In the genomic region with DNA sequence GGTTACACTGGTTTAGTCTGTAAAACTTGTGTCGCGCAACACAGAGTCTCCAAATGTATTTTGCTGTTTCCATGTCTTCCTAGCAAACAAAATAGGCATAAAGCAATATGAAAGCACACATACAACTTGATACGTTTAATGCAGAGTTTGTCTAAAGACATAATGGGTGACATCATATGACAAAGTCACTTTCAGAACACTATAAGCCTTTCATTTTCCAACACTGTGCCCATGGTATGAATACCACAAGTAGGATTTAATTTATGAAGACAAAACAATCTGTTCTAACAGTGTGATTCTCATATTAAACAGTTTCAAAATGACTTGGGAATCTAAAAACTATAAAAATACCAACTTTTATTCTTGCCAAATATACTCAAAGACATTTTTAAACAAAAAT, we compare ENCODE assay signal across 28 cellular contexts. TPM values are rescaled to one million over a fixed set of nuclear protein-coding genes. Genes with fewer than 3 reads are reported as not detected.
"Had no signal": no experiment of that assay in that cellular context is flagged by ENCODE, and none has a peak within 500 bp of the region (broad histone marks: within the 10 kb centered on the region; RNA-seq: fewer than 3 reads in every experiment).

No MANE protein-coding gene starts in this region.

- H3K27ac ChIP-seq: adrenal gland, body of pancreas, Peyer's patch, RWPE1, SJCRH30 had no signal

- ATAC-seq: activated CD4-positive, CD25-positive, alpha-beta regulatory T cell treated with anti-CD3 and anti-CD28 coated beads, Interleukin-2, amount 50 U/mL, for 24 hours; activated CD8-positive, alpha-beta T cell treated with anti-CD3 and anti-CD28 coated beads for 36 hours; activated T-cell treated with anti-CD3 and anti-CD28 coated beads, Interleukin-2, amount 50 U/mL, for 72 hours; body of pancreas; SK-N-SH treated with all-trans-retinoic acid at 6 μM for 48 hours had no signal

- H3K27me3 ChIP-seq: adrenal gland, body of pancreas, MG63, Peyer's patch, SJCRH30 had no signal

- H3K9me3 ChIP-seq: adrenal gland, body of pancreas, MG63, Peyer's patch, SJCRH30 had no signal

- H3K4me1 ChIP-seq: adrenal gland, body of pancreas, Peyer's patch, SJCRH30 had no signal

- H3K36me3 ChIP-seq: MG63 had no signal

- H3K4me3 ChIP-seq: adrenal gland, body of pancreas, MG63, Peyer's patch, SJCRH30 had no signal

- DNase-seq: activated CD4-positive, alpha-beta T cell treated with anti-CD3 and anti-CD28 coated beads for 4 hours; activated CD8-positive, alpha-beta memory T cell treated with anti-CD3 and anti-CD28 coated beads, Interleukin-2, amount 50 U/mL, for 4 hours; activated CD8-positive, alpha-beta T cell treated with anti-CD3 and anti-CD28 coated beads for 36 hours; activated gamma-delta T cell treated with Interleukin-2 at 50 U/mL for 16 hours; activated naive CD4-positive, alpha-beta T cell treated with anti-CD3 and anti-CD28 coated beads, Interleukin-2, amount 10 ng/mL, durations not matched to agents 7 days and 5 days; activated naive CD8-positive, alpha-beta T cell treated with anti-CD3 and anti-CD28 coated beads, Interleukin-2, amount 10 ng/mL, durations not matched to agents 7 days and 5 days; activated T-cell treated with anti-CD3 and anti-CD28 coated beads, Interleukin-2, amount 50 U/mL, for 72 hours; adrenal gland; aorta; body of pancreas; central memory CD4-positive, alpha-beta T cell; MG63; NCI-H1105; NCI-H1436; NCI-H1694 treated with DMSO at 0.1 percent for 48 hours; NCI-H2029 treated with DMSO at 0.1 percent for 48 hours; NCI-H510A treated with DMSO at 0.1 percent for 48 hours; NCI-H69; NK-92 treated with Interleukin-12 subunit alpha and Interleukin-12 subunit beta, amount 100 ng/mL, for 24 hours; OCI-M1; Peyer's patch; Right ventricle myocardium superior; SJCRH30; SW 1271 had no signal

RNA-seq across cellular contexts. Expression of gene PTPN21, which starts 58.4 kb away (rescaled TPM):
- total RNA-seq: activated CD8-positive, alpha-beta T cell treated with anti-CD3 and anti-CD28 coated beads for 36 hours; activated naive CD8-positive, alpha-beta T cell treated with anti-CD3 and anti-CD28 coated beads, Interleukin-2, amount 10 ng/mL, durations not matched to agents 7 days and 5 days; T-helper 1 cell treated with Interleukin-12 subunit alpha and Interleukin-12 subunit beta and Interleukin-4 antibody, amounts not matched to agents 30 ng/mL and 1 ng/mL, for 36 hours had no signal
